In genomic region chr16:87032554-87032953, GRCh38 we compare ENCODE assay signal across 24 cellular contexts.
"Had no signal": no experiment of that assay in that cellular context is flagged by ENCODE, and none has a peak within 500 bp of the region (broad histone marks: within the 10 kb centered on the region; RNA-seq: fewer than 3 reads in every experiment).

No MANE protein-coding gene starts in this region.

- H3K27ac ChIP-seq: brain microvascular endothelial cell, esophagus muscularis mucosa, foreskin keratinocyte, pancreas, psoas muscle, spleen, uterus, VCaP had no signal

- ATAC-seq: activated CD4-positive, CD25-positive, alpha-beta regulatory T cell treated with anti-CD3 and anti-CD28 coated beads, Interleukin-2, amount 50 U/mL, for 24 hours; foreskin keratinocyte; pancreas; psoas muscle had no signal

- H3K4me1 ChIP-seq: foreskin keratinocyte, pancreas, spleen, uterus had no signal

- H3K36me3 ChIP-seq: brain microvascular endothelial cell, esophagus muscularis mucosa, pancreas, spleen, uterus had no signal

- H3K4me3 ChIP-seq: esophagus muscularis mucosa, pancreas, psoas muscle, spleen, uterus had no signal

- H3K27me3 ChIP-seq: brain microvascular endothelial cell, foreskin keratinocyte, pancreas, uterus had no signal

- DNase-seq: activated CD4-positive, alpha-beta T cell treated with anti-CD3 and anti-CD28 coated beads for 48 hours; activated CD4-positive, alpha-beta T cell treated with anti-CD3 and anti-CD28 coated beads, Interleukin-2, amount 50 U/mL, for 48 hours; activated CD8-positive, alpha-beta memory T cell treated with anti-CD3 and anti-CD28 coated beads for 24 hours; activated effector memory CD4-positive, alpha-beta T cell treated with Interleukin-2 at 50 U/mL for 16 hours; activated naive CD4-positive, alpha-beta T cell treated with anti-CD3 and anti-CD28 coated beads, Interleukin-2, amount 10 ng/mL, durations not matched to agents 7 days and 5 days; activated naive CD8-positive, alpha-beta T cell treated with anti-CD3 and anti-CD28 coated beads, Interleukin-2, amount 10 ng/mL, durations not matched to agents 7 days and 5 days; brain microvascular endothelial cell; central memory CD4-positive, alpha-beta T cell; dermis blood vessel endothelial cell; effector CD4-positive, alpha-beta T cell; foreskin keratinocyte; mammary epithelial cell; naive B cell; nephron progenitor cell; pancreas; psoas muscle; spleen; stimulated activated naive CD4-positive, alpha-beta T cell treated with Interleukin-2 at 50 U/mL for 16 hours; T-helper 9 cell; trophoblast cell; uterus had no signal

- H3K9me3 ChIP-seq: esophagus muscularis mucosa, pancreas, psoas muscle, uterus had no signal
